1 cellular context compared by ENCODE assay signal in the genomic region with DNA sequence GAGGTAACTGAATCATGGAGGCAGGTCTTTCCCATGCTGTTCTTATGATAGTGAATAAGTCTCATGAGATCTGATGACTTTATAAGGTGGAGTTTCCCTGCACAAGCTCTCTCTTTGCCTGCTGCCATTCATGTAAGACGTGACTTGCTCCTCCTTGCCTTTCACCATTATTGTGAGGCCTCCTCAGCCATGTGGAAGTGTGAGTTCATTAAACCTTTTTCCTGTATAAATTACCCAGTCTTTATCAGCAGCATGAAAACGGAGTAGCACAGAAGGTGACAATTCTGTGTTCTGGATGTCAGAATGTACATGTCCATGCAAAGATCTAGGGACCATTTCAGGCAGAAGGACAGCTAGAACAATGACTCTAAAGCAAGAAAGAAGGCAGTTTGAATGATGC.
TF ChIP-seq lines count a peak whose summit lies in the region.

No MANE protein-coding gene starts in this region.

TF ChIP-seq in WTC11, 78 proteins besides CTCF, POLR2A, EP300 and RAD21:
- TF ChIP-seq, protein P1, sequence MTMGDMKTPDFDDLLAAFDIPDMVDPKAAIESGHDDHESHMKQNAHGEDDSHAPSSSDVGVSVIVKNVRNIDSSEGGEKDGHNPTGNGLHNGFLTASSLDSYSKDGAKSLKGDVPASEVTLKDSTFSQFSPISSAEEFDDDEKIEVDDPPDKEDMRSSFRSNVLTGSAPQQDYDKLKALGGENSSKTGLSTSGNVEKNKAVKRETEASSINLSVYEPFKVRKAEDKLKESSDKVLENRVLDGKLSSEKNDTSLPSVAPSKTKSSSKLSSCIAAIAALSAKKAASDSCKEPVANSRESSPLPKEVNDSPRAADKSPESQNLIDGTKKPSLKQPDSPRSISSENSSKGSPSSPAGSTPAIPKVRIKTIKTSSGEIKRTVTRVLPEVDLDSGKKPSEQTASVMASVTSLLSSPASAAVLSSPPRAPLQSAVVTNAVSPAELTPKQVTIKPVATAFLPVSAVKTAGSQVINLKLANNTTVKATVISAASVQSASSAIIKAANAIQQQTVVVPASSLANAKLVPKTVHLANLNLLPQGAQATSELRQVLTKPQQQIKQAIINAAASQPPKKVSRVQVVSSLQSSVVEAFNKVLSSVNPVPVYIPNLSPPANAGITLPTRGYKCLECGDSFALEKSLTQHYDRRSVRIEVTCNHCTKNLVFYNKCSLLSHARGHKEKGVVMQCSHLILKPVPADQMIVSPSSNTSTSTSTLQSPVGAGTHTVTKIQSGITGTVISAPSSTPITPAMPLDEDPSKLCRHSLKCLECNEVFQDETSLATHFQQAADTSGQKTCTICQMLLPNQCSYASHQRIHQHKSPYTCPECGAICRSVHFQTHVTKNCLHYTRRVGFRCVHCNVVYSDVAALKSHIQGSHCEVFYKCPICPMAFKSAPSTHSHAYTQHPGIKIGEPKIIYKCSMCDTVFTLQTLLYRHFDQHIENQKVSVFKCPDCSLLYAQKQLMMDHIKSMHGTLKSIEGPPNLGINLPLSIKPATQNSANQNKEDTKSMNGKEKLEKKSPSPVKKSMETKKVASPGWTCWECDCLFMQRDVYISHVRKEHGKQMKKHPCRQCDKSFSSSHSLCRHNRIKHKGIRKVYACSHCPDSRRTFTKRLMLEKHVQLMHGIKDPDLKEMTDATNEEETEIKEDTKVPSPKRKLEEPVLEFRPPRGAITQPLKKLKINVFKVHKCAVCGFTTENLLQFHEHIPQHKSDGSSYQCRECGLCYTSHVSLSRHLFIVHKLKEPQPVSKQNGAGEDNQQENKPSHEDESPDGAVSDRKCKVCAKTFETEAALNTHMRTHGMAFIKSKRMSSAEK (CRISPR knock-in tag; IDR thresholded peaks at IDR 0.05; ENCODE audit: borderline replicate concordance) = 0 out of 2 replicates have a peak, but pooled peaks have one; percentile 66
- TF ChIP-seq, protein P2, sequence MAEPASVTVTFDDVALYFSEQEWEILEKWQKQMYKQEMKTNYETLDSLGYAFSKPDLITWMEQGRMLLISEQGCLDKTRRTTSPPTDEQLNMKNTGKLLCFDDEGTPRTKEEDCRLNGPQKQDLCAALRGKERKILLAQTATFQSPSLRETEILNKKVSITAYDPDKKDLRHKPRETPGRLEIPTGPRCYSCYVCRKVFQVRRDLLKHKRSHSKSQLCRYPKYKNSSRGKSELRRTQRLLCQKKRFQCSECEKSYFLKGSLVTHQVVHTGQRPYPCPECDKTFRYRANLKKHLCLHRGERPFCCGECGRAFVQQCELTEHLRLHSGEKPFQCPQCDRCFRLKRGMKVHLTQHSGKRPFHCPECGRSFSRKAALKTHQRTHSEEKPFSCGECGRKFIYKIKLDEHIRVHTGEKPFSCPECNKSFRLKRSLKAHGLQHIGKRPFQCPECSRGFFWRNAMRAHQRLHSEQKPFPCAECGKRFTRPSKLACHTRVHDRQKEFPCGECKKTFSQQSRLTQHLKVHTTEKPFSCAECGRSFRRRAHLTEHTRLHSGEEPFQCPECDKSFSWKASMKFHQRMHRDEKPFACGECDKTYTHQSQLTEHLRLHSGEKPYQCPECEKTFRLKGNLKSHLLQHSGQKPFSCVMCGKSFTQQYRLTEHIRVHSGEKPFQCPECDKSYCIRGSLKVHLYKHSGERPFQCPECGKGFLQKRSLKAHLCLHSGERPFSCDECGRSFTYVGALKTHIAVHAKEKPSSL (CRISPR knock-in tag; conservative IDR thresholded peaks at IDR 0.05) = peak; percentile 52; the same call in 1 of the 2 replicates
